In genomic region chr5:795873-796272, GRCh38 we compare ENCODE assay signal across 2 cellular contexts.
TF ChIP-seq lines count a peak whose summit lies in the region.

No MANE protein-coding gene starts in this region.

TF ChIP-seq in K562, 482 proteins besides CTCF, POLR2A, EP300 and RAD21:
- peak; percentile 65 for TF ChIP-seq ZNF263 (CRISPR knock-in tag; IDR thresholded peaks at IDR 0.05; ENCODE audit: borderline replicate concordance)
TF ChIP-seq in K562: peak in this region for 1; not testable (repeated sequence) for 481.

TF ChIP-seq in HepG2, 621 proteins besides CTCF, POLR2A, EP300 and RAD21:
- 0 out of 2 replicates have a peak, but pooled peaks have one; percentile 56 for TF ChIP-seq ZNF263 (CRISPR knock-in tag; IDR thresholded peaks at IDR 0.05)
